In the genomic region with DNA sequence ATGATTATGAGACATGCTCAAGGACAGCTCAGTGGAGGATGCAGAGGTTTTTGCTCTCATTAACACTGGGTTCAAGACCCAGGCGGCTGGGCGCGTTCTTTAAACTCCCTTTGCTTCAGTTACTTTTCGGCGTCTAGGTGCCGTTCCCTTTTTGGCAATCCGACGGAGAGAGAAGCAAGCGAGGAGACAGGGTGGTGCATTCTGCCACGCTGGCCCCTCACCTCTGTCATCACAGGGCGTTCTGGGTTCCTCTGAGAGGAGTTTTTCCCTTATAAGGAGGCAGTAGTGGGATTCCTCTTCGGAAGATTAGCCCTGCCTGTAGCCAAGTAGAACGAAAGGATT, we compare ENCODE assay signal across 8 cellular contexts. TPM values are rescaled to one million over a fixed set of nuclear protein-coding genes. Genes with fewer than 3 reads are reported as not detected.
DNase-seq lines count a peak whose midpoint lies in the region; ATAC-seq, FAIRE-seq and TF ChIP-seq lines count a peak whose summit lies in the region.

No MANE protein-coding gene starts in this region.

- peaks cover 11% of the 10 kb centered on the region for H3K79me2 ChIP-seq in Karpas-422 (ENCODE audit: low read length)
- H3K79me2 ChIP-seq in astrocyte (ENCODE audit: insufficient read depth, low read length) = no peaks in the 10 kb centered on the region

- no CpG with 5 or more reads among the region's 13 CpGs for WGBS in iPS DF 6.9 (ENCODE audit: insufficient coverage, insufficient read length)

- H3K9me3 ChIP-seq in Karpas-422 (ENCODE audit: low read length) (no peaks in the 10 kb centered on the region), astrocyte (ENCODE audit: insufficient read depth, low read depth, low read length) (no peaks in the 10 kb centered on the region), iPS DF 6.9 (ENCODE audit: control insufficient read depth, insufficient read depth, low read length) (no peaks in the 10 kb centered on the region), gastrocnemius medialis (no peaks in the 10 kb centered on the region)

- H2AFZ ChIP-seq in Karpas-422 (ENCODE audit: low read length) (peak overlapping the region; percentile 83), astrocyte (ENCODE audit: low read depth, low read length) (peak overlapping the region; percentile 98)

- H3K27me3 ChIP-seq in Karpas-422 (ENCODE audit: low read length) (no peaks in the 10 kb centered on the region), astrocyte (ENCODE audit: insufficient read depth, low read length) (no peaks in the 10 kb centered on the region), iPS DF 6.9 (ENCODE audit: control insufficient read depth, insufficient read depth, low read length) (no peaks in the 10 kb centered on the region), gastrocnemius medialis (no peaks in the 10 kb centered on the region)

- peak overlapping the region; percentile 88 for H3K4me3 ChIP-seq in Karpas-422 (ENCODE audit: low read length)
- H3K4me3 ChIP-seq in astrocyte (ENCODE audit: insufficient read depth, low read depth, low read length) = peak overlapping the region; percentile 79
- peak overlapping the region; percentile 71; the same call in 1 of the 2 replicates for H3K4me3 ChIP-seq in iPS DF 6.9 (ENCODE audit: low read length)
- H3K4me3 ChIP-seq in gastrocnemius medialis = peak overlapping the region; percentile 61 to 89 (median 76)

- H3K36me3 Mint-ChIP-seq in T-cell = no peaks in the 10 kb centered on the region
- no peaks in the 10 kb centered on the region for H3K36me3 Mint-ChIP-seq in astrocyte (ENCODE audit: low read depth, unreplicated experiment)

- H3K4me1 ChIP-seq in Karpas-422 (ENCODE audit: low read length) (peaks cover 48% of the 10 kb centered on the region), astrocyte (ENCODE audit: insufficient read depth, low read length) (peaks cover 5% of the 10 kb centered on the region), iPS DF 6.9 (ENCODE audit: control insufficient read depth, insufficient read depth, low read length) (no peaks in the 10 kb centered on the region), gastrocnemius medialis (peaks cover 21 to 29% of the 10 kb centered on the region in 2 donors)

- H3K4me1 Mint-ChIP-seq in T-cell (peaks cover 0 to 24% (median 14%) of the 10 kb centered on the region in 3 donors), astrocyte (ENCODE audit: low read depth, unreplicated experiment) (peaks cover 10% of the 10 kb centered on the region)

- H4K20me1 ChIP-seq in Karpas-422 (ENCODE audit: insufficient read depth, low read depth, low read length) (no peaks in the 10 kb centered on the region), astrocyte (ENCODE audit: insufficient read depth, low read length) (no peaks in the 10 kb centered on the region)

- TF ChIP-seq CTCF in astrocyte (IDR thresholded peaks at IDR 0.05; ENCODE audit: insufficient read depth, low read depth, low read length) (no peak), gastrocnemius medialis (IDR thresholded peaks at IDR 0.05 in 4 of 5, conservative IDR thresholded peaks at IDR 0.05 in 1 of 5) (no peak)

- peak; percentile 59 for DNase-seq in NCI-H510A treated with DMSO at 0.1 percent for 48 hours (lab: John Stamatoyannopoulos, UW)
- no peak for DNase-seq in NCI-H510A (lab: John Stamatoyannopoulos, UW)
- DNase-seq in Karpas-422 = peak; percentile 93
- DNase-seq in T-cell = peak in 30 of 34 experiments; percentile 38 to 75 (median 57)
- peak; percentile 76 for DNase-seq in astrocyte (ENCODE audit: low read depth)
- DNase-seq in iPS DF 6.9 (ENCODE audit: low read depth, low spot score) = no peak
- peak; percentile 30 to 72 for DNase-seq in gastrocnemius medialis
- no peak for DNase-seq in NCI-H2081 treated with DMSO at 0.1 percent for 48 hours (lab: John Stamatoyannopoulos, UW)

- H3K4me3 Mint-ChIP-seq in T-cell (no peak overlapping the region), astrocyte (ENCODE audit: unreplicated experiment) (no peak overlapping the region)

- ATAC-seq in T-cell (replicated peaks in 1 of 4) (peak; percentile 4 to 12 (median 7)), gastrocnemius medialis (peak; percentile 7 to 32)

- H3K27ac ChIP-seq in Karpas-422 (ENCODE audit: low read length) (peak overlapping the region; percentile 77), astrocyte (ENCODE audit: low read depth, low read length) (peak overlapping the region; percentile 97), iPS DF 6.9 (ENCODE audit: low read length) (no peak overlapping the region), gastrocnemius medialis (peak overlapping the region; percentile 91 to 99 (median 98))

- H3K9me3 Mint-ChIP-seq in T-cell (no peaks in the 10 kb centered on the region), astrocyte (ENCODE audit: unreplicated experiment) (no peaks in the 10 kb centered on the region)

- H3K27ac Mint-ChIP-seq in T-cell (no peak overlapping the region), astrocyte (ENCODE audit: unreplicated experiment) (no peak overlapping the region)

- peak overlapping the region; percentile 78 for H3K9ac ChIP-seq in Karpas-422 (ENCODE audit: low read length)
- peak overlapping the region; percentile 94 for H3K9ac ChIP-seq in astrocyte (ENCODE audit: low read length)

- CTCF ChIA-PET in T-cell (lab: Charles Lee) = interaction anchor here (0.6 to 4.9 kb wide), 33 partner anchors 9 to 461 kb away, joined by 3 to 144 read pairs (median 7); a partner anchor contains a TSS

- H3K27me3 Mint-ChIP-seq in T-cell = peaks cover 0 to 7% of the 10 kb centered on the region in 2 donors
- H3K27me3 Mint-ChIP-seq in astrocyte (ENCODE audit: low read depth, unreplicated experiment) = no peaks in the 10 kb centered on the region

- H3K36me3 ChIP-seq in Karpas-422 (ENCODE audit: insufficient read depth, low read length) (no peaks in the 10 kb centered on the region), astrocyte (ENCODE audit: insufficient read depth, low read length) (no peaks in the 10 kb centered on the region), iPS DF 6.9 (ENCODE audit: control insufficient read depth, insufficient read depth, low read length) (no peaks in the 10 kb centered on the region), gastrocnemius medialis (no peaks in the 10 kb centered on the region)

- POLR2A ChIA-PET in T-cell (lab: Charles Lee) = interaction anchor here (0.6 to 3.3 kb wide), 12 partner anchors 9 to 377 kb away, joined by 3 to 33 read pairs (median 6); a partner anchor contains a TSS

- H3K4me2 ChIP-seq in Karpas-422 (ENCODE audit: low read depth, low read length, poor library complexity, severe bottlenecking) = peak overlapping the region; percentile 81
- peak overlapping the region; percentile 92 for H3K4me2 ChIP-seq in astrocyte (ENCODE audit: low read length)

- no peak for FAIRE-seq in astrocyte (lab: Jason Lieb, UNC)

- no peaks in the 10 kb centered on the region for H3K9me2 ChIP-seq in Karpas-422 (replicated peaks; ENCODE audit: insufficient read depth, low read length)

- intact Hi-C loops in gastrocnemius medialis (cut with DNase I; ENCODE audit: low total_unique reads) = loop anchor here (5.0 to 10.0 kb wide), 4 partner anchors 371 to 913 kb away; a partner anchor contains a TSS

- peak in 1 of 2 donors; percentile 29 for TF ChIP-seq POLR2A in gastrocnemius medialis (IDR thresholded peaks at IDR 0.05)

- in situ Hi-C loops in gastrocnemius medialis (cut with MboI; ENCODE audit: low sequenced_read_pairs in 4 of 4) = loop anchor here in 3 of 4 donors (10.0 to 25.0 kb wide), 5 partner anchors 143 to 676 kb away; a partner anchor contains a TSS

RNA-seq across cellular contexts. Expression of a gene that starts 9.0 kb away (rescaled TPM):
- 66.7 and 160 TPM in 2 replicates for total RNA-seq in Karpas-422 (2014; rRNA removed; shearing (Covaris generic); ENCODE audit: low replicate concordance)
- total RNA-seq in T-cell (100 to 1,000 TPM in 1 of 5 donors, 10 to 100 TPM in 4; 73.0 to 106 (median 88.8) TPM), astrocyte (61.5 and 63.0 TPM in 2 replicates), gastrocnemius medialis (10 to 100 TPM; 56.5 to 71.1 (median 65.2) TPM)

RNA-seq across cellular contexts. Expression of a gene that starts 31.3 kb away (rescaled TPM):
- total RNA-seq in Karpas-422 (2014; rRNA removed; shearing (Covaris generic); ENCODE audit: low replicate concordance) = 55.0 and 58.9 TPM in 2 replicates
- total RNA-seq in T-cell = 100 to 1,000 TPM in 1 of 5 donors, 10 to 100 TPM in 4; 72.0 to 111 (median 93.6) TPM
- 53.1 and 53.4 TPM in 2 replicates for total RNA-seq in astrocyte
- 10 to 100 TPM; 20.7 to 40.0 (median 30.8) TPM for total RNA-seq in gastrocnemius medialis

Comparison
In these comparisons a context has a peak if more than half of its experiments do, and no peak if none do; other contexts are left out.
1. DNase-seq: peak in NCI-H510A treated with DMSO at 0.1 percent for 48 hours (single experiment), Karpas-422 (single experiment), T-cell (30 of 34), astrocyte (single experiment) and gastrocnemius medialis (2 of 2); none in NCI-H510A (single experiment), iPS DF 6.9 (single experiment) and NCI-H2081 treated with DMSO at 0.1 percent for 48 hours (single experiment).
2. Peak in every context shown above with its lines, with median percentiles within 50 percentile points of each other: H3K4me3 ChIP-seq.